Comparison of ENCODE assay signal across 1 cellular context in the genomic region with DNA sequence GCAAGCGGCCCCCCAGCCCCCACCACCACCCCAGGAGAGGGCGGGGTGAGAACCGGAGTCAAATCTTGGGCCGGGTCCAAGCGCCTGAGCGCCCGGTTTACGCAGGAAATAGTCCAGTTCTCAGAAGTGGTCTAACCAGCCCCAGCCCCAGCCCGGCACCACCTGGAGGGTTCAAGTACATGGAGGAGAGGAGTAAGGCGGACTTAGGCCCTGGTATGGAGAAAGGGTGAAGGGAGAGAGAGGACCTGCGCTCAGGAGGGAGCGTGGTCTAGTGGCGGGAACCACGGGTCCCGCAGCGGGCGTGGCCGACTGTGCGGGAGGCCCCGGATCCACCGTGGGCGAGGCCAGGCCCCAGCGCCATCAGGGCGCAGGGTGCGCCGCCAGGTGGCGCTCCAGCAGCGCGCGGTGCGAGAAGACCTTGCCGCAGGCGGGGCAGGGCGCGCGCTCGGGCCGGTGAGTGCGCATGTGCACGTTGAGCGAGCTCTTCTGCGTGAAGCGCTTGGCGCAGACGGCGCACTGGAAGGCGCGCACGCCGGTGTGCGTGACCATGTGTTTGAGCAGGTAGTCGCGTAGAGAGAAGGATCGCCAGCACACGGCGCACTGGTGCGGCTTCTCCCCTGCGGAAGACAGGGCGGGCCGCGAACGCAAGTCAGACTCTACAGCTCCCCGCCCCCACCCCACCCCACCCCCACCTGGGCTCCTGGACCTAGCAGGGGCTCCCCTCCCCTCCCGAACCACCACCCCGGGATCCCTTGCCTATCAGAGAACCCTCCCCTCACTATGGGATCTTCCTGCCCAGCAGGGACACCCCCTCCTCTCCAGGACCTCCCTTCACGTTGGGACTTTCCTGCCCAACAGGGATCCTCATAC.
TF ChIP-seq lines count a peak whose summit lies in the region.

No MANE protein-coding gene starts in this region.

TF ChIP-seq in K562, 482 proteins besides CTCF, POLR2A, EP300 and RAD21 (continued from another document and continues in another):
- TF ChIP-seq, protein P1, sequence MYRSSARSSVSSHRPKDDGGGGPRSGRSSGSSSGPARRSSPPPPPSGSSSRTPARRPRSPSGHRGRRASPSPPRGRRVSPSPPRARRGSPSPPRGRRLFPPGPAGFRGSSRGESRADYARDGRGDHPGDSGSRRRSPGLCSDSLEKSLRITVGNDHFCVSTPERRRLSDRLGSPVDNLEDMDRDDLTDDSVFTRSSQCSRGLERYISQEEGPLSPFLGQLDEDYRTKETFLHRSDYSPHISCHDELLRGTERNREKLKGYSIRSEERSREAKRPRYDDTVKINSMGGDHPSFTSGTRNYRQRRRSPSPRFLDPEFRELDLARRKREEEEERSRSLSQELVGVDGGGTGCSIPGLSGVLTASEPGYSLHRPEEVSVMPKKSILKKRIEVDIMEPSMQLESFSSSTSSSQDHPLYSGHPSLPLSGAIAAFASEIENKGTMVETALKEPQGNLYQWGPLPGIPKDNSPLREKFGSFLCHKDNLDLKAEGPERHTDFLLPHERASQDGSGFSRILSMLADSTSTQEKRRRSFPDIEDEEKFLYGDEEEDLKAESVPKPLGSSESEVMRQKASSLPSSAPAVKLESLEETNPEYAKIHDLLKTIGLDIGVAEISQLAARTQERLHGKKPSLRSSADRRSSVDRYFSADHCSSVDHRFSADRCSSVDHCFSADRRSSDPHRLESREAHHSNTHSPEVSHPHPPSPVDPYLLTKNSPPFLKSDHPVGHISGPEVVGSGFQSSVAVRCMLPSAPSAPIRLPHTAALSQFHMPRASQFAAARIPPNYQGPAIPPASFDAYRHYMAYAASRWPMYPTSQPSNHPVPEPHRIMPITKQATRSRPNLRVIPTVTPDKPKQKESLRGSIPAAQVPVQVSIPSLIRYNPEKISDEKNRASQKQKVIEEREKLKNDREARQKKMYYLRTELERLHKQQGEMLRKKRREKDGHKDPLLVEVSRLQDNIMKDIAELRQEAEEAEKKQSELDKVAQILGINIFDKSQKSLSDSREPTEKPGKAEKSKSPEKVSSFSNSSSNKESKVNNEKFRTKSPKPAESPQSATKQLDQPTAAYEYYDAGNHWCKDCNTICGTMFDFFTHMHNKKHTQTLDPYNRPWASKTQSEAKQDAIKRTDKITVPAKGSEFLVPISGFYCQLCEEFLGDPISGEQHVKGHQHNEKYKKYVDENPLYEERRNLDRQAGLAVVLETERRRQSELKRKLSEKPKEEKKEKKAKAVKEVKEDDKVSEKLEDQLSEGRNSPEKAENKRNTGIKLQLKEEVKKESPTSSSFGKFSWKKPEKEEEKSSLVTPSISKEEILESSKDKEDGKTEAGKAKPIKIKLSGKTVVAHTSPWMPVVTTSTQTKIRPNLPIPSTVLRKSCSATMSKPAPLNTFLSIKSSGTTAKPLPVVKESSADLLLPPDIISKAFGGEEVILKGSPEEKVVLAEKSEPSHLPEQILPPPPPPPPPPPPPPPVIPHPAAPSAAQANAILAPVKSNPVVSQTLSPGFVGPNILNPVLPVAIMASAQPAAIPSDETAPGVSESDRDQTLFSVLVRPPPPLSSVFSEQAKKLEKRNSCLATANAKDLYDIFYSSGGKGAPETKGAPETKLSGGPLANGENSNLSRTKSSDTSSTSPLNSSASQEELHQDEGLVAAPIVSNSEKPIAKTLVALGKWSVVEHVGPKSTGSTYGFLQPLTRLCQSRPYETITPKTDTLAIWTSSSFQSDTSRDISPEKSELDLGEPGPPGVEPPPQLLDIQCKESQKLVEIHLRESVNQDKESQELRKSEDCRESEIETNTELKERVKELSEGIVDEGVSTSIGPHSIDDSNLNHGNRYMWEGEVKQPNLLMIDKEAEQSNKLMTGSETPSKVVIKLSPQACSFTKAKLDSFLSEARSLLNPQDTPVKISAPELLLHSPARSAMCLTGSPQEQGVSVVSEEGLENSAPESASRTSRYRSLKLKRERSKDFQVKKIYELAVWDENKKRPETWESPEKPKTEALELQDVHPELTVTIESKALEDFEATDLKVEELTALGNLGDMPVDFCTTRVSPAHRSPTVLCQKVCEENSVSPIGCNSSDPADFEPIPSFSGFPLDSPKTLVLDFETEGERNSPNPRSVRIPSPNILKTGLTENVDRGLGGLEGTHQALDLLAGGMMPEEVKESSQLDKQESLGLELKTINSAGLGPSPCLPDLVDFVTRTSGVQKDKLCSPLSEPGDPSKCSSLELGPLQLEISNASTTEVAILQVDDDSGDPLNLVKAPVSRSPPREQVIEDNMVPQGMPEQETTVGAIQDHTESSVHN (IDR thresholded peaks at IDR 0.05; ENCODE audit: borderline replicate concordance in 1 of 2, low read depth in 1 of 2): no peak
- TF ChIP-seq CREB1 (IDR thresholded peaks at IDR 0.05) (peak; percentile 46; the same call in 1 of the 2 replicates), CREB1 (CRISPR knock-in tag; IDR thresholded peaks at IDR 0.05) (peak; percentile 66; the same call in 1 of the 2 replicates), BCL6 (CRISPR knock-in tag; IDR thresholded peaks at IDR 0.05) (no peak), EHMT2 (IDR thresholded peaks at IDR 0.05) (no peak), ELF4 (CRISPR knock-in tag; IDR thresholded peaks at IDR 0.05) (no peak), ZC3H4 (CRISPR knock-in tag; IDR thresholded peaks at IDR 0.05; ENCODE audit: borderline replicate concordance) (no peak), MAFF (IDR thresholded peaks at IDR 0.05; ENCODE audit: low read length) (no peak), FOS (IDR thresholded peaks at IDR 0.05; ENCODE audit: extremely low read depth, insufficient read length) (no peak), SP2 (IDR thresholded peaks at IDR 0.05; ENCODE audit: extremely low read depth, low read depth, low read length, poor library complexity, severe bottlenecking) (no peak), ZNF3 (CRISPR knock-in tag; IDR thresholded peaks at IDR 0.05) (no peak), XRCC3 (IDR thresholded peaks at IDR 0.05) (no peak), ZNF212 (CRISPR knock-in tag; IDR thresholded peaks at IDR 0.05) (no peak), NR1H2 (CRISPR knock-in tag; IDR thresholded peaks at IDR 0.05) (no peak), MBD2 (IDR thresholded peaks at IDR 0.05; ENCODE audit: borderline replicate concordance, low read depth) (no peak), ZNF507 (tag; conservative IDR thresholded peaks at IDR 0.05) (no peak), SUPT5H (IDR thresholded peaks at IDR 0.05) (peak; percentile 69), ZNF24 (IDR thresholded peaks at IDR 0.05) (peak; percentile 90), YY1 (IDR thresholded peaks at IDR 0.05; ENCODE audit: borderline replicate concordance in 1 of 3, control insufficient read depth in 1 of 3, extremely low read depth in 1 of 3, insufficient read depth in 3 of 3, insufficient read length in 1 of 3, insufficient replicate concordance in 2 of 3, low read depth in 1 of 3, low read length in 2 of 3) (peak; percentile 23 to 72 (median 69)), RB1 (IDR thresholded peaks at IDR 0.05; ENCODE audit: low read depth) (peak; percentile 98), HDAC1 (IDR thresholded peaks at IDR 0.05) (peak in 1 of 2 experiments; percentile 26; a peak in 1 of 4 replicates), PURB (CRISPR knock-in tag; IDR thresholded peaks at IDR 0.05; ENCODE audit: low read depth) (no peak), ZNF263 (CRISPR knock-in tag; IDR thresholded peaks at IDR 0.05; ENCODE audit: borderline replicate concordance) (0 out of 2 replicates have a peak, but pooled peaks have one; percentile 55), CHD4 (IDR thresholded peaks at IDR 0.05; ENCODE audit: insufficient read depth, insufficient replicate concordance, low read depth, low read length, poor library complexity, severe bottlenecking) (no peak), MAFK (IDR thresholded peaks at IDR 0.05; ENCODE audit: low read length) (no peak), HDAC6 (IDR thresholded peaks at IDR 0.05; ENCODE audit: low read depth, low read length) (no peak), SRSF1 (IDR thresholded peaks at IDR 0.05; ENCODE audit: low read depth, low read length) (no peak), GABPB1 (CRISPR knock-in tag; IDR thresholded peaks at IDR 0.05) (peak; percentile 71), TBP (optimal IDR thresholded peaks at IDR 0.05; ENCODE audit: low read depth, low read length) (peak; percentile 36), MEF2D (tag; conservative IDR thresholded peaks at IDR 0.05; ENCODE audit: low read depth) (no peak), ZZZ3 (IDR thresholded peaks at IDR 0.05) (no peak)
- TF ChIP-seq, protein P2, sequence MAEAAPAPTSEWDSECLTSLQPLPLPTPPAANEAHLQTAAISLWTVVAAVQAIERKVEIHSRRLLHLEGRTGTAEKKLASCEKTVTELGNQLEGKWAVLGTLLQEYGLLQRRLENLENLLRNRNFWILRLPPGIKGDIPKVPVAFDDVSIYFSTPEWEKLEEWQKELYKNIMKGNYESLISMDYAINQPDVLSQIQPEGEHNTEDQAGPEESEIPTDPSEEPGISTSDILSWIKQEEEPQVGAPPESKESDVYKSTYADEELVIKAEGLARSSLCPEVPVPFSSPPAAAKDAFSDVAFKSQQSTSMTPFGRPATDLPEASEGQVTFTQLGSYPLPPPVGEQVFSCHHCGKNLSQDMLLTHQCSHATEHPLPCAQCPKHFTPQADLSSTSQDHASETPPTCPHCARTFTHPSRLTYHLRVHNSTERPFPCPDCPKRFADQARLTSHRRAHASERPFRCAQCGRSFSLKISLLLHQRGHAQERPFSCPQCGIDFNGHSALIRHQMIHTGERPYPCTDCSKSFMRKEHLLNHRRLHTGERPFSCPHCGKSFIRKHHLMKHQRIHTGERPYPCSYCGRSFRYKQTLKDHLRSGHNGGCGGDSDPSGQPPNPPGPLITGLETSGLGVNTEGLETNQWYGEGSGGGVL (CRISPR knock-in tag; IDR thresholded peaks at IDR 0.05): no peak
- TF ChIP-seq, protein P3, sequence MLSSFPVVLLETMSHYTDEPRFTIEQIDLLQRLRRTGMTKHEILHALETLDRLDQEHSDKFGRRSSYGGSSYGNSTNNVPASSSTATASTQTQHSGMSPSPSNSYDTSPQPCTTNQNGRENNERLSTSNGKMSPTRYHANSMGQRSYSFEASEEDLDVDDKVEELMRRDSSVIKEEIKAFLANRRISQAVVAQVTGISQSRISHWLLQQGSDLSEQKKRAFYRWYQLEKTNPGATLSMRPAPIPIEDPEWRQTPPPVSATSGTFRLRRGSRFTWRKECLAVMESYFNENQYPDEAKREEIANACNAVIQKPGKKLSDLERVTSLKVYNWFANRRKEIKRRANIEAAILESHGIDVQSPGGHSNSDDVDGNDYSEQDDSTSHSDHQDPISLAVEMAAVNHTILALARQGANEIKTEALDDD (IDR thresholded peaks at IDR 0.05): no peak; the same call in 1 of the 2 replicates
- TF ChIP-seq, protein P4, sequence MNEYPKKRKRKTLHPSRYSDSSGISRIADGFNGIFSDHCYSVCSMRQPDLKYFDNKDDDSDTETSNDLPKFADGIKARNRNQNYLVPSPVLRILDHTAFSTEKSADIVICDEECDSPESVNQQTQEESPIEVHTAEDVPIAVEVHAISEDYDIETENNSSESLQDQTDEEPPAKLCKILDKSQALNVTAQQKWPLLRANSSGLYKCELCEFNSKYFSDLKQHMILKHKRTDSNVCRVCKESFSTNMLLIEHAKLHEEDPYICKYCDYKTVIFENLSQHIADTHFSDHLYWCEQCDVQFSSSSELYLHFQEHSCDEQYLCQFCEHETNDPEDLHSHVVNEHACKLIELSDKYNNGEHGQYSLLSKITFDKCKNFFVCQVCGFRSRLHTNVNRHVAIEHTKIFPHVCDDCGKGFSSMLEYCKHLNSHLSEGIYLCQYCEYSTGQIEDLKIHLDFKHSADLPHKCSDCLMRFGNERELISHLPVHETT (CRISPR knock-in tag; conservative IDR thresholded peaks at IDR 0.05 in 1 of 2, IDR thresholded peaks at IDR 0.05 in 1 of 2): no peak
- TF ChIP-seq, protein P5, sequence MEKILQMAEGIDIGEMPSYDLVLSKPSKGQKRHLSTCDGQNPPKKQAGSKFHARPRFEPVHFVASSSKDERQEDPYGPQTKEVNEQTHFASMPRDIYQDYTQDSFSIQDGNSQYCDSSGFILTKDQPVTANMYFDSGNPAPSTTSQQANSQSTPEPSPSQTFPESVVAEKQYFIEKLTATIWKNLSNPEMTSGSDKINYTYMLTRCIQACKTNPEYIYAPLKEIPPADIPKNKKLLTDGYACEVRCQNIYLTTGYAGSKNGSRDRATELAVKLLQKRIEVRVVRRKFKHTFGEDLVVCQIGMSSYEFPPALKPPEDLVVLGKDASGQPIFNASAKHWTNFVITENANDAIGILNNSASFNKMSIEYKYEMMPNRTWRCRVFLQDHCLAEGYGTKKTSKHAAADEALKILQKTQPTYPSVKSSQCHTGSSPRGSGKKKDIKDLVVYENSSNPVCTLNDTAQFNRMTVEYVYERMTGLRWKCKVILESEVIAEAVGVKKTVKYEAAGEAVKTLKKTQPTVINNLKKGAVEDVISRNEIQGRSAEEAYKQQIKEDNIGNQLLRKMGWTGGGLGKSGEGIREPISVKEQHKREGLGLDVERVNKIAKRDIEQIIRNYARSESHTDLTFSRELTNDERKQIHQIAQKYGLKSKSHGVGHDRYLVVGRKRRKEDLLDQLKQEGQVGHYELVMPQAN (IDR thresholded peaks at IDR 0.05; ENCODE audit: borderline replicate concordance): no peak
- TF ChIP-seq, protein P6, sequence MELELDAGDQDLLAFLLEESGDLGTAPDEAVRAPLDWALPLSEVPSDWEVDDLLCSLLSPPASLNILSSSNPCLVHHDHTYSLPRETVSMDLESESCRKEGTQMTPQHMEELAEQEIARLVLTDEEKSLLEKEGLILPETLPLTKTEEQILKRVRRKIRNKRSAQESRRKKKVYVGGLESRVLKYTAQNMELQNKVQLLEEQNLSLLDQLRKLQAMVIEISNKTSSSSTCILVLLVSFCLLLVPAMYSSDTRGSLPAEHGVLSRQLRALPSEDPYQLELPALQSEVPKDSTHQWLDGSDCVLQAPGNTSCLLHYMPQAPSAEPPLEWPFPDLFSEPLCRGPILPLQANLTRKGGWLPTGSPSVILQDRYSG (tag; conservative IDR thresholded peaks at IDR 0.05; ENCODE audit: low read depth): no peak
- TF ChIP-seq, protein P7, sequence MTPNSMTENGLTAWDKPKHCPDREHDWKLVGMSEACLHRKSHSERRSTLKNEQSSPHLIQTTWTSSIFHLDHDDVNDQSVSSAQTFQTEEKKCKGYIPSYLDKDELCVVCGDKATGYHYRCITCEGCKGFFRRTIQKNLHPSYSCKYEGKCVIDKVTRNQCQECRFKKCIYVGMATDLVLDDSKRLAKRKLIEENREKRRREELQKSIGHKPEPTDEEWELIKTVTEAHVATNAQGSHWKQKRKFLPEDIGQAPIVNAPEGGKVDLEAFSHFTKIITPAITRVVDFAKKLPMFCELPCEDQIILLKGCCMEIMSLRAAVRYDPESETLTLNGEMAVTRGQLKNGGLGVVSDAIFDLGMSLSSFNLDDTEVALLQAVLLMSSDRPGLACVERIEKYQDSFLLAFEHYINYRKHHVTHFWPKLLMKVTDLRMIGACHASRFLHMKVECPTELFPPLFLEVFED (CRISPR knock-in tag; conservative IDR thresholded peaks at IDR 0.05): no peak
- TF ChIP-seq, protein P8, sequence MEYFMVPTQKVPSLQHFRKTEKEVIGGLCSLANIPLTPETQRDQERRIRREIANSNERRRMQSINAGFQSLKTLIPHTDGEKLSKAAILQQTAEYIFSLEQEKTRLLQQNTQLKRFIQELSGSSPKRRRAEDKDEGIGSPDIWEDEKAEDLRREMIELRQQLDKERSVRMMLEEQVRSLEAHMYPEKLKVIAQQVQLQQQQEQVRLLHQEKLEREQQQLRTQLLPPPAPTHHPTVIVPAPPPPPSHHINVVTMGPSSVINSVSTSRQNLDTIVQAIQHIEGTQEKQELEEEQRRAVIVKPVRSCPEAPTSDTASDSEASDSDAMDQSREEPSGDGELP (CRISPR knock-in tag; IDR thresholded peaks at IDR 0.05; ENCODE audit: borderline replicate concordance): peak; percentile 69
